Comparison of ENCODE assay signal across 28 cellular contexts in genomic region chr14:104602933-104603325, GRCh38. TPM values are rescaled to one million over a fixed set of nuclear protein-coding genes. Genes with fewer than 3 reads are reported as not detected.
"Had no signal": no experiment of that assay in that cellular context is flagged by ENCODE, and none has a peak within 500 bp of the region (broad histone marks: within the 10 kb centered on the region; RNA-seq: fewer than 3 reads in every experiment).

No MANE protein-coding gene starts in this region.

- H3K27me3 ChIP-seq: right atrium auricular region had no signal

- DNase-seq: activated CD4-positive, alpha-beta T cell treated with anti-CD3 and anti-CD28 coated beads for 4 hours; activated CD8-positive, alpha-beta memory T cell treated with anti-CD3 and anti-CD28 coated beads, Interleukin-2, amount 10 ng/mL, durations not matched to agents 7 days and 5 days; activated CD8-positive, alpha-beta T cell treated with anti-CD3 and anti-CD28 coated beads for 36 hours; activated naive CD4-positive, alpha-beta T cell treated with anti-CD3 and anti-CD28 coated beads for 36 hours; activated T-cell treated with anti-CD3 and anti-CD28 coated beads, Interleukin-2, amount 50 U/mL, for 24 hours; effector CD8-positive, alpha-beta T cell; foreskin keratinocyte; kidney; mammary epithelial cell; stimulated activated CD4-positive, alpha-beta T cell treated with anti-CD3 and anti-CD28 coated beads, Interleukin-12 subunit alpha, Interleukin-12 subunit beta, amount 100 ng/mL, for 4 hours; stimulated activated CD4-positive, alpha-beta T cell treated with anti-CD3 and anti-CD28 coated beads, Interleukin-4, amount 100 ng/mL, for 4 hours; substantia nigra; T-cell; uterus had no signal

- H3K4me3 Mint-ChIP-seq: activated CD8-positive, alpha-beta memory T cell treated with anti-CD3 and anti-CD28 coated beads, Interleukin-2, amount 10 ng/mL, durations not matched to agents 7 days and 5 days; activated CD8-positive, alpha-beta T cell treated with anti-CD3 and anti-CD28 coated beads for 36 hours; activated naive CD4-positive, alpha-beta T cell treated with anti-CD3 and anti-CD28 coated beads for 36 hours; activated T-cell treated with anti-CD3 and anti-CD28 coated beads, Interleukin-2, amount 50 U/mL, for 24 hours; dendritic cell treated with granulocyte-macrophage colony-stimulating factor and Interleukin-4, amounts not matched to agents 40 ng/mL and 50 ng/mL, for 4 days; naive thymus-derived CD8-positive, alpha-beta T cell; stimulated activated naive CD8-positive, alpha-beta T cell treated with anti-CD3 and anti-CD28 coated beads, Interleukin-15, Interleukin-2, amounts not matched to agents 100 ng/mL and 50 ng/mL, for 24 hours; T-cell; T-helper 2 cell treated with Interferon-gamma antibody and Interleukin-4, amounts not matched to agents 5 μg/mL and 100 μg/mL, for 36 hours had no signal

- H3K4me1 Mint-ChIP-seq: activated CD8-positive, alpha-beta memory T cell treated with anti-CD3 and anti-CD28 coated beads, Interleukin-2, amount 10 ng/mL, durations not matched to agents 7 days and 5 days had no signal

- H3K27ac Mint-ChIP-seq: activated CD8-positive, alpha-beta memory T cell treated with anti-CD3 and anti-CD28 coated beads, Interleukin-2, amount 10 ng/mL, durations not matched to agents 7 days and 5 days; activated CD8-positive, alpha-beta T cell treated with anti-CD3 and anti-CD28 coated beads for 36 hours; activated naive CD4-positive, alpha-beta T cell treated with anti-CD3 and anti-CD28 coated beads for 36 hours; activated T-cell treated with anti-CD3 and anti-CD28 coated beads, Interleukin-2, amount 50 U/mL, for 24 hours; activated T-helper 2 cell treated with anti-CD3 and anti-CD28 coated beads, Interferon-gamma antibody, Interleukin-2, Interleukin-4, amounts not matched to agents 10 μg/mL and 5 μg/mL and 100 μg/mL, durations not matched to agents 14 hours and 24 hours and 36 hours; dendritic cell treated with granulocyte-macrophage colony-stimulating factor and Interleukin-4, amounts not matched to agents 40 ng/mL and 50 ng/mL, for 4 days; mesothelial cell of epicardium; progenitor cell of endocrine pancreas; stimulated activated naive CD8-positive, alpha-beta T cell treated with anti-CD3 and anti-CD28 coated beads, Interleukin-15, Interleukin-2, amounts not matched to agents 100 ng/mL and 50 ng/mL, for 24 hours; T-cell; T-helper 2 cell treated with Interferon-gamma antibody and Interleukin-4, amounts not matched to agents 5 μg/mL and 100 μg/mL, for 36 hours had no signal

- H3K36me3 Mint-ChIP-seq: activated CD8-positive, alpha-beta memory T cell treated with anti-CD3 and anti-CD28 coated beads, Interleukin-2, amount 10 ng/mL, durations not matched to agents 7 days and 5 days; mesothelial cell of epicardium; T-cell had no signal

- H3K36me3 ChIP-seq: cardiac muscle cell, right atrium auricular region, tibial nerve, uterus had no signal

- H3K27ac ChIP-seq: cardiac muscle cell, foreskin keratinocyte, right atrium auricular region, tibial nerve, uterus had no signal

- H3K4me3 ChIP-seq: cardiac muscle cell, right atrium auricular region, tibial nerve, uterus had no signal

- ATAC-seq: activated CD8-positive, alpha-beta memory T cell treated with anti-CD3 and anti-CD28 coated beads, Interleukin-2, amount 10 ng/mL, durations not matched to agents 7 days and 5 days; activated CD8-positive, alpha-beta T cell treated with anti-CD3 and anti-CD28 coated beads for 36 hours; foreskin keratinocyte; left lobe of liver; naive thymus-derived CD8-positive, alpha-beta T cell; T-cell had no signal

- H3K9me3 Mint-ChIP-seq: activated CD8-positive, alpha-beta T cell treated with anti-CD3 and anti-CD28 coated beads for 36 hours; activated naive CD4-positive, alpha-beta T cell treated with anti-CD3 and anti-CD28 coated beads for 36 hours; activated T-cell treated with anti-CD3 and anti-CD28 coated beads, Interleukin-2, amount 50 U/mL, for 24 hours; activated T-helper 2 cell treated with anti-CD3 and anti-CD28 coated beads, Interferon-gamma antibody, Interleukin-2, Interleukin-4, amounts not matched to agents 10 μg/mL and 5 μg/mL and 100 μg/mL, durations not matched to agents 14 hours and 24 hours and 36 hours; dendritic cell treated with granulocyte-macrophage colony-stimulating factor and Interleukin-4, amounts not matched to agents 40 ng/mL and 50 ng/mL, for 4 days; mesothelial cell of epicardium; stimulated activated naive CD8-positive, alpha-beta T cell treated with anti-CD3 and anti-CD28 coated beads, Interleukin-15, Interleukin-2, amounts not matched to agents 100 ng/mL and 50 ng/mL, for 24 hours; T-cell; T-helper 2 cell treated with Interferon-gamma antibody and Interleukin-4, amounts not matched to agents 5 μg/mL and 100 μg/mL, for 36 hours had no signal

- H3K4me1 ChIP-seq: foreskin keratinocyte had no signal

- H3K9me3 ChIP-seq: right atrium auricular region, tibial nerve, uterus had no signal

RNA-seq across cellular contexts. Expression of gene TMEM179, which starts 1.6 kb away (rescaled TPM):
- total RNA-seq: activated CD8-positive, alpha-beta memory T cell treated with anti-CD3 and anti-CD28 coated beads, Interleukin-2, amount 10 ng/mL, durations not matched to agents 7 days and 5 days; activated CD8-positive, alpha-beta T cell treated with anti-CD3 and anti-CD28 coated beads for 36 hours; foreskin keratinocyte; naive thymus-derived CD8-positive, alpha-beta T cell; osteocyte; T-cell had no signal
- polyA plus RNA-seq: foreskin keratinocyte; mammary epithelial cell; naive thymus-derived CD8-positive, alpha-beta T cell had no signal

RNA-seq across cellular contexts. Expression of gene C14orf180, which starts 23.4 kb away (rescaled TPM):
- total RNA-seq: activated CD8-positive, alpha-beta memory T cell treated with anti-CD3 and anti-CD28 coated beads, Interleukin-2, amount 10 ng/mL, durations not matched to agents 7 days and 5 days; activated CD8-positive, alpha-beta T cell treated with anti-CD3 and anti-CD28 coated beads for 36 hours; activated naive CD4-positive, alpha-beta T cell treated with anti-CD3 and anti-CD28 coated beads for 36 hours; activated T-helper 2 cell treated with anti-CD3 and anti-CD28 coated beads, Interferon-gamma antibody, Interleukin-2, Interleukin-4, amounts not matched to agents 10 μg/mL and 5 μg/mL and 100 μg/mL, durations not matched to agents 14 hours and 24 hours and 36 hours; chondrocyte; foreskin keratinocyte; glomerular endothelial cell; mammary epithelial cell; naive thymus-derived CD8-positive, alpha-beta T cell; osteocyte; progenitor cell of endocrine pancreas; T-cell had no signal
- polyA plus RNA-seq: foreskin keratinocyte; mammary epithelial cell; naive thymus-derived CD8-positive, alpha-beta T cell had no signal
